In the genomic region with DNA sequence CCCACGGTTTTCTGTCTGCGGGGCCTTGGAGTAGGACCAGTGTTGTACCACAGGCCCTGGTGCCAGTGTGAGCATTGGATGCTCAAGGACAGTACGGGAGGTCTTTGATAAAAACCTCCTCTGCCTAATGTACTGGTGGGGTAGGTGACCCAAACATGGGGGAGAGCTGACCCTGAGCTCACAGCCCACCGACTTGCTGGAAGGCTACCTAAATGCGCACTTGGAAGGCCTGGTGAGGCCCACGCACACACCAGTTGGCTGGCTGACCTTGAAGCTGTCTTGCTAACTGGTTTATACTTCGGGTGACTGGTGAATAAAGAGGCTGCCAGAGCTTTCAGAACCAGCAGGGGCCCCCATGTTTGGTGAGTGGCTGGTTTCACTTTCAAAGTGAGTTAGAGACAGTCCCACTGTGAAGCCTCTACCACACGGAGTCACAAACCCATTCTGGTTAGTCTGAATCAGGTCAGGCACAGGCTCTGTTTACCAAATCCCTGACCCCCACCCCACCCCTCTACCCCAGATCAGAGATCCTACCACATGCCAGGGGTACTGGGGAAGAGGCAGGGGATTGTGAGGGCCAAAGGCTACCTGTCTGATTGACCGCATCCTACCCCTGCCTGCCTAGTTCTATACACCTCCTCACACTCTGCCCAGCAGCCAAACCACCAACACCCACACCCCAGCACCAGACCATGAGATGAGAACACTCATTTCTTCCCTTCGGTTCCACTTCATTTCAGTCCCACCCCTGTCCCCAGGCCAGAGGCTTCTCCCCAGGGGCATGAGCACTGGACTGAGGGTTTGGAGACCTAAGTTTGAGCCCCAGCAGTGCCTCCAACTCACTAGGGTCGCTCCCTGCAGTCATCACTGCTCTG, we compare ENCODE assay signal across 8 cellular contexts. TPM values are rescaled to one million over a fixed set of nuclear protein-coding genes. Genes with fewer than 3 reads are reported as not detected.
A peak's percentile ranks its signal among the peaks of the same experiment; 100 is the strongest.
DNase-seq lines count a peak whose midpoint lies in the region; ATAC-seq, FAIRE-seq and TF ChIP-seq lines count a peak whose summit lies in the region.

No MANE protein-coding gene starts in this region.

- H2AK5ac ChIP-seq in H1 (ENCODE audit: low read depth, low read length) = no peak overlapping the region

- H3K56ac ChIP-seq in H1 (replicated peaks; ENCODE audit: insufficient read length, low read depth, low read length) = no peak overlapping the region

- H3K9me3 ChIP-seq in H1 (ENCODE audit: insufficient read depth in 2 of 2, low read depth in 1 of 2, low read length in 1 of 2) (peaks cover 5% of the 10 kb centered on the region in 2 experiments; a peak in 2 of 4 replicates), smooth muscle cell (replicated peaks; ENCODE audit: low read depth) (no peaks in the 10 kb centered on the region)

- WGBS in H1 (ENCODE audit: extremely low coverage in 1 of 2, insufficient coverage in 1 of 2, insufficient read length in 1 of 2, insufficient replicate concordance in 2 of 2, low coverage in 1 of 2, low lambda C conversion rate in 2 of 2, missing lambda C conversion rate in 1 of 2), 2 experiments = 79% methylated on average over 11 of the region's 11 CpGs; no CpG with 5 or more reads in 1 of the 2 experiments
- WGBS in smooth muscle cell (ENCODE audit: low lambda C conversion rate) = 83% methylated on average over 11 of the region's 11 CpGs

- H3F3A ChIP-seq in smooth muscle cell (ENCODE audit: low read depth) = no peaks in the 10 kb centered on the region

- H3K27me3 ChIP-seq in H1 (replicated peaks in 1 of 4; ENCODE audit: control insufficient read depth in 3 of 4, extremely low read depth in 1 of 4, insufficient read depth in 3 of 4, low read length in 3 of 4) (no peaks in the 10 kb centered on the region; a peak in 2 of 7 replicates), smooth muscle cell (ENCODE audit: low read depth) (no peaks in the 10 kb centered on the region)

- no peak for FAIRE-seq in H1 (lab: Jason Lieb, UNC)
- FAIRE-seq in urothelium cell line (lab: Jason Lieb, UNC) = peak; percentile 56

- no peak overlapping the region for H3K14ac ChIP-seq in H1 (ENCODE audit: insufficient read length)

- H2AFZ ChIP-seq in H1 (ENCODE audit: low read length) = no peak overlapping the region
- no peak overlapping the region for H2AFZ ChIP-seq in smooth muscle cell (ENCODE audit: low read depth)

- no peak for DNase-seq in H1 (ENCODE audit: low read depth in 1 of 2, low spot score in 2 of 2)
- DNase-seq in urothelium cell line (ENCODE audit: low spot score) = no peak
- DNase-seq in midbrain (lab: John Stamatoyannopoulos, UW) = no peak
- DNase-seq in smooth muscle cell (lab: John Stamatoyannopoulos, UW; ENCODE audit: unreplicated experiment) = no peak
- no peak for DNase-seq in GOT3 (lab: John Stamatoyannopoulos, UW)

- no peak overlapping the region for H3K9ac ChIP-seq in H1 (replicated peaks in 1 of 4; ENCODE audit: extremely low read depth in 1 of 4, low read depth in 3 of 4, low read length in 3 of 4)
- H3K9ac ChIP-seq in smooth muscle cell (ENCODE audit: low read depth) = no peak overlapping the region

- no peak overlapping the region for H2BK20ac ChIP-seq in H1 (ENCODE audit: low read length)

- peaks cover 0 to 7% (median 2%) of the 10 kb centered on the region in 4 experiments; a peak in 3 of 7 replicates for H3K4me1 ChIP-seq in H1 (replicated peaks in 1 of 4; ENCODE audit: control insufficient read depth in 3 of 4, insufficient read depth in 4 of 4, low read length in 3 of 4)
- no peaks in the 10 kb centered on the region for H3K4me1 ChIP-seq in smooth muscle cell (ENCODE audit: low read depth)

- no peaks in the 10 kb centered on the region for H3K23me2 ChIP-seq in H1 (ENCODE audit: low read depth, low read length)

- H2BK120ac ChIP-seq in H1 (replicated peaks; ENCODE audit: low read depth, low read length) = no peak overlapping the region

- no peak for TF ChIP-seq EP300 in H1 (IDR thresholded peaks at IDR 0.05; ENCODE audit: borderline replicate concordance in 1 of 2, low read depth in 2 of 2, low read length in 2 of 2)

- no peaks in the 10 kb centered on the region for H4K20me1 ChIP-seq in H1 (replicated peaks in 1 of 2; ENCODE audit: control insufficient read depth in 1 of 2, insufficient read depth in 2 of 2, low read length in 2 of 2)
- no peaks in the 10 kb centered on the region for H4K20me1 ChIP-seq in smooth muscle cell (ENCODE audit: low read depth)

- H3K18ac ChIP-seq in H1 (ENCODE audit: extremely low read depth, low read length) = no peak overlapping the region

- no peak overlapping the region for H2BK5ac ChIP-seq in H1 (ENCODE audit: low read depth, low read length)

- no peak overlapping the region for H4K5ac ChIP-seq in H1 (ENCODE audit: insufficient read length, low read depth, low read length)

- no peak overlapping the region for H3K4me2 ChIP-seq in H1 (ENCODE audit: insufficient read depth in 1 of 2, low read depth in 2 of 2, low read length in 2 of 2)
- H3K4me2 ChIP-seq in smooth muscle cell = no peak overlapping the region

- H3K27ac ChIP-seq in H1 (ENCODE audit: low read depth, low read length) (no peak overlapping the region), smooth muscle cell (ENCODE audit: low read depth) (no peak overlapping the region)

- H2BK15ac ChIP-seq in H1 (ENCODE audit: low read length) = 0 out of 2 replicates have a peak overlapping the region, but pooled peaks have one; percentile 92

- H4K8ac ChIP-seq in H1 (ENCODE audit: extremely low read depth, insufficient read depth, low read length) = no peak overlapping the region; the same call in 1 of the 2 replicates

- TF ChIP-seq RAD21 in H1 (IDR thresholded peaks at IDR 0.05 in 1 of 2, conservative IDR thresholded peaks at IDR 0.05 in 1 of 2; ENCODE audit: low read depth in 2 of 2, low read length in 2 of 2) = no peak

- no peak for TF ChIP-seq POLR2A in H1 (IDR thresholded peaks at IDR 0.05; ENCODE audit: control extremely low read depth in 1 of 2, low read depth in 2 of 2, low read length in 2 of 2)

- ATAC-seq in GM18499 (IDR thresholded peaks at IDR 0.05; ENCODE audit: insufficient read depth, unreplicated experiment) = peak; percentile 33
- ATAC-seq in HG02798 (IDR thresholded peaks at IDR 0.05; ENCODE audit: poor library complexity, unreplicated experiment) = peak; percentile 50
- ATAC-seq in activated CD4-positive, CD25-positive, alpha-beta regulatory T cell treated with anti-CD3 and anti-CD28 coated beads, Interleukin-2, amount 50 U/mL, for 24 hours = peak; percentile 75 to 76

- H4K91ac ChIP-seq in H1 (replicated peaks; ENCODE audit: insufficient read length, low read length) = no peak overlapping the region

- H3K23ac ChIP-seq in H1 (ENCODE audit: insufficient read length) = no peak overlapping the region

- H3K4me3 ChIP-seq in H1 (ENCODE audit: extremely low read depth in 1 of 4, insufficient read depth in 2 of 4, low read depth in 3 of 4, low read length in 4 of 4) (no peak overlapping the region), smooth muscle cell (no peak overlapping the region)

- no peaks in the 10 kb centered on the region for H3K79me1 ChIP-seq in H1 (ENCODE audit: low read depth, low read length)

- POLR2A ChIA-PET in H1 (lab: Charles Lee; ENCODE audit: partially characterized antibody) = interaction anchor here (1.0 to 1.4 kb wide), 2 partner anchors 13 to 24 kb away, joined by 3 read pairs; a partner anchor contains a TSS

- TF ChIP-seq CTCF in H1 (IDR thresholded peaks at IDR 0.05; ENCODE audit: control extremely low read depth in 1 of 3, insufficient read depth in 1 of 3, low read depth in 1 of 3, low read length in 3 of 3) (no peak), smooth muscle cell (IDR thresholded peaks at IDR 0.05; ENCODE audit: borderline replicate concordance, insufficient read depth, poor library complexity, severe bottlenecking) (no peak)

- H3K79me2 ChIP-seq in H1 (ENCODE audit: control insufficient read depth in 1 of 2, insufficient read depth in 2 of 2, low read length in 2 of 2) (no peaks in the 10 kb centered on the region), smooth muscle cell (ENCODE audit: low read depth) (no peaks in the 10 kb centered on the region)

- H2BK12ac ChIP-seq in H1 (ENCODE audit: low read depth, low read length) = no peak overlapping the region; the same call in 1 of the 2 replicates

- H3K36me3 ChIP-seq in H1 (ENCODE audit: control insufficient read depth in 2 of 4, insufficient read depth in 4 of 4, low read length in 3 of 4) (no peaks in the 10 kb centered on the region), smooth muscle cell (ENCODE audit: low read depth) (no peaks in the 10 kb centered on the region)

- no peak overlapping the region for H3K4ac ChIP-seq in H1 (replicated peaks; ENCODE audit: insufficient read length, low read depth, low read length)

- CTCF ChIA-PET in H1 (lab: Charles Lee; ENCODE audit: partially characterized antibody) = interaction anchor here (0.5 to 7.9 kb wide), 10 partner anchors 18 to 332 kb away, joined by 3 to 77 read pairs (median 4); a partner anchor contains a TSS

RNA-seq across cellular contexts. Expression of a gene that starts 12.7 kb away (rescaled TPM):
- total RNA-seq in H1 (2021; fragmentation: NEBNext Ultra II Directional; extraction: Animal tissue kit (Norgen Biotek cat#: 25700)) = 0.67 and 1.3 TPM in 2 replicates
- polyA plus RNA-seq in H1 (2011; rRNA removed) = 0.67 and 1.1 TPM in 2 replicates
- 0.48 TPM for polyA plus RNA-seq in H1 (2011; cell fraction: cytosol; rRNA removed)
- 0.96 TPM for polyA plus RNA-seq in H1 (2011; cell fraction: nucleus; rRNA removed)
- polyA plus RNA-seq in H1 (2012, experiment 1 of 2) = 0.55 to 0.76 TPM (median 0.72 TPM) in 4 replicates
- polyA plus RNA-seq in H1 (2012, experiment 2 of 2) = 0.80 TPM
- polyA plus RNA-seq in H1 (2013, experiment 1 of 2) = 1.6 TPM
- polyA plus RNA-seq in H1 (2013, experiment 2 of 2) = 1.6 TPM
- polyA minus RNA-seq in H1 (2011; rRNA and poly(A)+ RNA removed) = 0.85 and 1.0 TPM in 2 replicates
- 1.0 TPM for polyA minus RNA-seq in H1 (2011; cell fraction: cytosol; rRNA and poly(A)+ RNA removed)
- polyA minus RNA-seq in H1 (2011; cell fraction: nucleus; rRNA and poly(A)+ RNA removed) = 0.60 TPM
- total RNA-seq in smooth muscle cell = 0.76 and 1.1 TPM in 2 replicates
- 3.6 and 3.8 TPM in 2 replicates for polyA plus RNA-seq in smooth muscle cell

RNA-seq across cellular contexts. Expression of a gene that starts 25.6 kb away (rescaled TPM):
- total RNA-seq in H1 (2021; fragmentation: NEBNext Ultra II Directional; extraction: Animal tissue kit (Norgen Biotek cat#: 25700)) = 3.1 and 4.6 TPM in 2 replicates
- polyA plus RNA-seq in H1 (2011; rRNA removed) (5.9 and 6.5 TPM in 2 replicates), smooth muscle cell (26.8 and 33.6 TPM in 2 replicates)
- 5.7 TPM for polyA plus RNA-seq in H1 (2011; cell fraction: cytosol; rRNA removed)
- polyA plus RNA-seq in H1 (2011; cell fraction: nucleus; rRNA removed) = 17.9 TPM
- polyA plus RNA-seq in H1 (2012, experiment 1 of 2) = 4.9 to 6.3 TPM (median 5.5 TPM) in 4 replicates
- polyA plus RNA-seq in H1 (2012, experiment 2 of 2) = 2.6 TPM
- polyA plus RNA-seq in H1 (2013, experiment 1 of 2) = 5.6 TPM
- polyA plus RNA-seq in H1 (2013, experiment 2 of 2) = 6.5 TPM
- 5.3 and 5.7 TPM in 2 replicates for polyA minus RNA-seq in H1 (2011; rRNA and poly(A)+ RNA removed)
- 2.9 TPM for polyA minus RNA-seq in H1 (2011; cell fraction: cytosol; rRNA and poly(A)+ RNA removed)
- polyA minus RNA-seq in H1 (2011; cell fraction: nucleus; rRNA and poly(A)+ RNA removed) = 11.6 TPM
- 11.8 and 14.3 TPM in 2 replicates for total RNA-seq in smooth muscle cell

RNA-seq across cellular contexts. Expression of a gene that starts 49.8 kb away (rescaled TPM):
- 0.22 and 0.54 TPM in 2 replicates for total RNA-seq in H1 (2021; fragmentation: NEBNext Ultra II Directional; extraction: Animal tissue kit (Norgen Biotek cat#: 25700))
- polyA plus RNA-seq in H1 (2011; rRNA removed) (0.61 and 0.77 TPM in 2 replicates), smooth muscle cell (not detected in 2 replicates)
- 0.54 TPM for polyA plus RNA-seq in H1 (2011; cell fraction: cytosol; rRNA removed)
- 0.53 TPM for polyA plus RNA-seq in H1 (2011; cell fraction: nucleus; rRNA removed)
- polyA plus RNA-seq in H1 (2012, experiment 1 of 2) = 0.47 to 1.0 TPM (median 0.80 TPM) in 4 replicates
- 0.73 TPM for polyA plus RNA-seq in H1 (2012, experiment 2 of 2)
- 0.14 TPM for polyA plus RNA-seq in H1 (2013, experiment 1 of 2)
- polyA plus RNA-seq in H1 (2013, experiment 2 of 2) = 0.17 TPM
- 0.35 and 1.2 TPM in 2 replicates for polyA minus RNA-seq in H1 (2011; rRNA and poly(A)+ RNA removed)
- polyA minus RNA-seq in H1 (2011; cell fraction: cytosol; rRNA and poly(A)+ RNA removed) = 0.73 TPM
- 0.50 TPM for polyA minus RNA-seq in H1 (2011; cell fraction: nucleus; rRNA and poly(A)+ RNA removed)
- not detected in 2 replicates for total RNA-seq in smooth muscle cell

RNA-seq across cellular contexts. Expression of a gene that starts 52.9 kb away (rescaled TPM):
- total RNA-seq in H1 (2021; fragmentation: NEBNext Ultra II Directional; extraction: Animal tissue kit (Norgen Biotek cat#: 25700)) = not detected in 2 replicates
- 0.02 and 0.05 TPM in 2 replicates for polyA plus RNA-seq in H1 (2011; rRNA removed)
- polyA plus RNA-seq in H1 (2011; cell fraction: cytosol; rRNA removed) = 0.06 TPM
- polyA plus RNA-seq in H1 (2011; cell fraction: nucleus; rRNA removed) = 0.19 TPM
- polyA plus RNA-seq in H1 (2012, experiment 1 of 2) = 0.13 to 0.27 TPM (median 0.19 TPM) in 4 replicates
- 0.09 TPM for polyA plus RNA-seq in H1 (2012, experiment 2 of 2)
- polyA plus RNA-seq in H1 (2013, experiment 1 of 2) = 0.02 TPM
- polyA plus RNA-seq in H1 (2013, experiment 2 of 2) = 0.02 TPM
- not detected in 2 replicates for polyA minus RNA-seq in H1 (2011; rRNA and poly(A)+ RNA removed)
- not detected for polyA minus RNA-seq in H1 (2011; cell fraction: cytosol; rRNA and poly(A)+ RNA removed)
- not detected for polyA minus RNA-seq in H1 (2011; cell fraction: nucleus; rRNA and poly(A)+ RNA removed)
- not detected in 2 replicates for total RNA-seq in smooth muscle cell
- 0.69 TPM in 1 of 2 replicates, not detected in the other for polyA plus RNA-seq in smooth muscle cell
